Comparison of ENCODE assay signal across 21 cellular contexts in the genomic region with DNA sequence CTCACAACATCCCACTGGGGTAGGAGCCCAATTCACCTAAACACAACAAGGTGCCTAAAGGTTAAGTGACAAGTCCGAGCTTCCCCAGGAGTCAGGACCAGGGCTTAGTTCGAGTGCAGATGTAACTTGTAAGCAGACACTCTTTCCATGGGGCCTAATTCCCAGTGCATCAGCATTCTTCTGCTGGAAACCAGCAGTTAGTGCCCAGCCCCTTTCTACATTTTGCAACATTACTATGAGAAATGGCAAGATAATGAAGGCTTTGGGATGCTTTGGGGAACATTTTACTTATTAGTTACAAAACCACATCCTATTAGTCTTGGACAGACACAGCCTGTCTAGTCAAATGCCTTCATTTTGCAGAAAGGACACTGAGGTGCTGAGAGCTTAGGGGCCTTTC.
DNase-seq lines count a peak whose midpoint lies in the region; ATAC-seq and TF ChIP-seq lines count a peak whose summit lies in the region.
"Had no signal": no experiment of that assay in that cellular context is flagged by ENCODE, and none has a peak within 500 bp of the region (broad histone marks: within the 10 kb centered on the region; RNA-seq: fewer than 3 reads in every experiment).

No MANE protein-coding gene starts in this region.

- H3K79me2 ChIP-seq in smooth muscle cell (ENCODE audit: low read depth): no peaks in the 10 kb centered on the region

- no peak overlapping the region for H3K4me3 ChIP-seq in choroid plexus epithelial cell (ENCODE audit: low read depth, low read length)
- no peak overlapping the region for H3K4me3 ChIP-seq in smooth muscle cell
- H3K4me3 ChIP-seq: testis had no signal

- peaks cover 7% of the 10 kb centered on the region for H3F3A ChIP-seq in smooth muscle cell (ENCODE audit: low read depth)

- no peaks in the 10 kb centered on the region for H3K36me3 ChIP-seq in smooth muscle cell (ENCODE audit: low read depth)

- H4K20me1 ChIP-seq in smooth muscle cell (ENCODE audit: low read depth): peaks cover 3% of the 10 kb centered on the region

- peak overlapping the region; percentile 60 for H3K4me2 ChIP-seq in smooth muscle cell

- H3K27ac ChIP-seq in smooth muscle cell (ENCODE audit: low read depth): peak overlapping the region; percentile 84
- H3K27ac ChIP-seq: testis had no signal

- H3K4me1 ChIP-seq in smooth muscle cell (ENCODE audit: low read depth): no peaks in the 10 kb centered on the region

- no peak overlapping the region for H2AFZ ChIP-seq in smooth muscle cell (ENCODE audit: low read depth)

- DNase-seq in EH (ENCODE audit: low read depth) (peak; percentile 56), choroid plexus epithelial cell (ENCODE audit: low read depth) (peak; percentile 63), hepatic stellate cell (ENCODE audit: low spot score) (peak; percentile 31), smooth muscle cell (lab: John Stamatoyannopoulos, UW; ENCODE audit: unreplicated experiment) (no peak), LoVo (ENCODE audit: low spot score) (no peak), AML-193 (lab: John Stamatoyannopoulos, UW) (no peak)
- DNase-seq: activated CD4-positive, alpha-beta T cell treated with anti-CD3 and anti-CD28 coated beads, Interleukin-2, amount 50 U/mL, for 1 hour; activated CD8-positive, alpha-beta memory T cell treated with anti-CD3 and anti-CD28 coated beads, Interleukin-2, amount 50 U/mL, for 4 hours; activated effector memory CD4-positive, alpha-beta T cell treated with Interleukin-2 at 50 U/mL for 16 hours; BE2C; effector memory CD8-positive, alpha-beta T cell; EL; GOT3; left cardiac atrium; NCI-H146; NCI-H774; SHP77 treated with DMSO at 0.1 percent for 48 hours; T-cell; testis had no signal

- H3K9me3 ChIP-seq in smooth muscle cell (replicated peaks; ENCODE audit: low read depth): no peaks in the 10 kb centered on the region
- H3K9me3 ChIP-seq: BE2C, testis had no signal

- 28% methylated on average over 2 of the region's 2 CpGs for WGBS in smooth muscle cell (ENCODE audit: low lambda C conversion rate)

- H3K9ac ChIP-seq in smooth muscle cell (ENCODE audit: low read depth): no peak overlapping the region

- H3K27me3 ChIP-seq in smooth muscle cell (ENCODE audit: low read depth): no peaks in the 10 kb centered on the region
- H3K27me3 ChIP-seq: BE2C, testis had no signal

- ATAC-seq in HG03095 (IDR thresholded peaks at IDR 0.05; ENCODE audit: unreplicated experiment): no peak
- no peak for ATAC-seq in GM18907 (IDR thresholded peaks at IDR 0.05; ENCODE audit: unreplicated experiment)
- ATAC-seq: effector memory CD8-positive, alpha-beta T cell; left cardiac atrium; T-cell had no signal

- TF ChIP-seq CTCF in choroid plexus epithelial cell (conservative IDR thresholded peaks at IDR 0.05; ENCODE audit: low read depth, low read length) (no peak), smooth muscle cell (IDR thresholded peaks at IDR 0.05; ENCODE audit: borderline replicate concordance, insufficient read depth, poor library complexity, severe bottlenecking) (no peak)

Comparison
In these comparisons a context has a peak if more than half of its experiments do, and no peak if none do; other contexts are left out.
1. DNase-seq: peak in EH (single experiment), choroid plexus epithelial cell (single experiment) and hepatic stellate cell (single experiment); none in smooth muscle cell (single experiment), LoVo (single experiment) and AML-193 (0 of 2).